ENCODE assay signal across 8 cellular contexts in the genomic region with DNA sequence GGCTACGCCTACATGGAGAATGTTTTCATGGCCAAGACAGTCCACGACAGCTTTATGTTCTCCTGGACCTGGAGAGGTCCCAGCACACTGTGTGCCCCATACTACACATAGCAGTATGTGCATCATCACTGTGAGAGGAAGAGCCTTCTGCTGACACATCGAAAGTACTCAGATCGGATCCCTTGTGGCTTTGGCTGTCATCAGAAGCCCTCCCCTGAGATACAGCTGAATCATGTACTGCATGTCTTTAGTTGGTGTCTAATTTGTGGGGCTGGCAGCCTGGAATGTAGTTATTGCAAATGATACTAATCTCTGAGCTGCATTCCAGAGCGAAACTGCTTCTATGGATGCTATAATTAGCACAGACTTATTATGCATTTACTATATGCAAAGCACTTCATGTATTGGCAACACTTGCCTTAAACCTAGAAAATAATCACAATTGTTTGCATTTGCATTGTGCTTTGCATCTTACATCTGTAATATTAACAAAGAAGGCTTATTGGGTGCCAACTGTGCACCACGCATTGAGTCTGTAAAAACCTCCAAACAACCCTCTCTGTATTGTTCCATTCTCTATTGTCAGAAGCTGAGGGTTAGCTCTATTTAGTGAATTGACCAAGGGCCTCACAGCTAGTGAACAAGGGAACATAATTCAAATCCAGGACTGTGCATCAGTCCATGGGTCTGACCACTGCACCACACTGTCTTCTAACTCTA.
DNase-seq lines count a peak whose midpoint lies in the region; ATAC-seq and TF ChIP-seq lines count a peak whose summit lies in the region.

No MANE protein-coding gene starts in this region.

- peaks cover 28 to 37% of the 10 kb centered on the region in 2 donors for H3K4me1 Mint-ChIP-seq in immature natural killer cell

- H3K4me3 ChIP-seq in prostate gland, result no peak overlapping the region

- no peaks in the 10 kb centered on the region for H3K9me3 Mint-ChIP-seq in immature natural killer cell

- H3K9me3 ChIP-seq in prostate gland, result no peaks in the 10 kb centered on the region

- no peak for TF ChIP-seq CTCF in prostate gland (IDR thresholded peaks at IDR 0.05)

- no peaks in the 10 kb centered on the region for H3K36me3 ChIP-seq in prostate gland

- WGBS in prostate gland, result 48% methylated on average over 6 of the region's 6 CpGs

- peak overlapping the region in 3 of 6 donors; percentile 34 to 58 (median 43) for H3K27ac Mint-ChIP-seq in immature natural killer cell

- H3K27me3 Mint-ChIP-seq in immature natural killer cell (ENCODE audit: low read depth in 3 of 3), result peaks cover 0 to 2% (median 0%) of the 10 kb centered on the region in 3 donors

- DNase-seq in NCI-H526 (lab: John Stamatoyannopoulos, UW) (peak; percentile 94 to 95), immature natural killer cell (peak; percentile 28 to 45 (median 40)), NCI-H82 (lab: John Stamatoyannopoulos, UW) (no peak), prostate gland (ENCODE audit: low spot score) (no peak)
- DNase-seq in activated T-helper 9 cell treated with anti-CD3 and anti-CD28 coated beads, Interleukin-2, amount 50 U/mL, for 16 hours (ENCODE audit: low read depth), result peak; percentile 35
- peak; percentile 16 to 36 for DNase-seq in stimulated activated CD8-positive, alpha-beta memory T cell treated with anti-CD3 and anti-CD28 coated beads, Interleukin-4, amount 100 ng/mL, for 4 hours (ENCODE audit: low read depth in 2 of 2, low spot score in 1 of 2)

- no peak for TF ChIP-seq POLR2A in GM18505 (IDR thresholded peaks at IDR 0.05; ENCODE audit: borderline replicate concordance, extremely low read depth, insufficient read depth, insufficient read length)
- no peak for TF ChIP-seq POLR2A in prostate gland (IDR thresholded peaks at IDR 0.05)

- intact Hi-C loops in prostate gland (cut with DNase I), result no loop called here

- H3K27me3 ChIP-seq in prostate gland (replicated peaks; ENCODE audit: insufficient read depth), result no peaks in the 10 kb centered on the region

- peak overlapping the region in 3 of 5 donors; percentile 42 to 58 (median 52) for H3K4me3 Mint-ChIP-seq in immature natural killer cell

- no peaks in the 10 kb centered on the region for H3K36me3 Mint-ChIP-seq in immature natural killer cell

- no peak overlapping the region for H3K27ac ChIP-seq in prostate gland

- peak; percentile 67 for ATAC-seq in GM18505 (IDR thresholded peaks at IDR 0.05; ENCODE audit: unreplicated experiment)
- peak; percentile 81 for ATAC-seq in HG02678 (IDR thresholded peaks at IDR 0.05; ENCODE audit: unreplicated experiment)

- H3K4me1 ChIP-seq in prostate gland (replicated peaks), result no peaks in the 10 kb centered on the region

Comparison
In these comparisons a context has a peak if more than half of its experiments do, and no peak if none do; other contexts are left out.
1. DNase-seq: peak in NCI-H526 (2 of 2), activated T-helper 9 cell treated with anti-CD3 and anti-CD28 coated beads, Interleukin-2, amount 50 U/mL, for 16 hours (single experiment), immature natural killer cell (3 of 3) and stimulated activated CD8-positive, alpha-beta memory T cell treated with anti-CD3 and anti-CD28 coated beads, Interleukin-4, amount 100 ng/mL, for 4 hours (2 of 2); none in NCI-H82 (single experiment) and prostate gland (single experiment).